Comparison of ENCODE assay signal across 9 cellular contexts in genomic region chr20:31710423-31711250, GRCh38. TPM values are rescaled to one million over a fixed set of nuclear protein-coding genes. Genes with fewer than 3 reads are reported as not detected.
A peak's percentile ranks its signal among the peaks of the same experiment; 100 is the strongest.
DNase-seq lines count a peak whose midpoint lies in the region; ATAC-seq, FAIRE-seq and TF ChIP-seq lines count a peak whose summit lies in the region.
"Had no signal": no experiment of that assay in that cellular context is flagged by ENCODE, and none has a peak within 500 bp of the region (broad histone marks: within the 10 kb centered on the region; RNA-seq: fewer than 3 reads in every experiment).

No MANE protein-coding gene starts in this region.

- H4K20me1 ChIP-seq in HepG2 (ENCODE audit: insufficient read depth, low read length): peaks cover 15% of the 10 kb centered on the region

- TF ChIP-seq EP300 in HepG2 (IDR thresholded peaks at IDR 0.05; ENCODE audit: low read depth in 2 of 2, low read length in 2 of 2) (no peak), HepG2 (CRISPR knock-in tag; IDR thresholded peaks at IDR 0.05; ENCODE audit: borderline replicate concordance) (no peak), upper lobe of left lung (IDR thresholded peaks at IDR 0.05) (no peak)

- DNase-seq in activated T-cell treated with anti-CD3 and anti-CD28 coated beads, Interleukin-2, amount 50 U/mL, for 72 hours: no peak
- DNase-seq in activated T-cell treated with anti-CD3 and anti-CD28 coated beads, Interleukin-2, amount 50 U/mL, for 48 hours: no peak
- DNase-seq in activated naive CD4-positive, alpha-beta T cell treated with anti-CD3 and anti-CD28 coated beads, Interleukin-2, amount 50 U/mL, for 72 hours (ENCODE audit: low spot score in 2 of 2): no peak
- no peak for DNase-seq in HepG2 (ENCODE audit: low spot score)
- peak in 1 of 2 donors; percentile 74 for DNase-seq in upper lobe of left lung
- DNase-seq in left colon: no peak
- no peak for DNase-seq in RKO (ENCODE audit: low spot score)
- no peak for DNase-seq in NCI-H526 treated with DMSO at 0.1 percent for 48 hours (lab: John Stamatoyannopoulos, UW)
- DNase-seq: NCI-H510A treated with DMSO at 0.1 percent for 48 hours had no signal

- FAIRE-seq in HepG2 (lab: Jason Lieb, UNC): no peak

- peaks cover 99% of the 10 kb centered on the region for H3K4me1 ChIP-seq in HepG2 (ENCODE audit: insufficient read depth, low read length)
- peaks cover 94 to 99% (median 95%) of the 10 kb centered on the region in 4 donors for H3K4me1 ChIP-seq in upper lobe of left lung

- H3K9me3 ChIP-seq in HepG2 (ENCODE audit: low read length) (no peaks in the 10 kb centered on the region), upper lobe of left lung (no peaks in the 10 kb centered on the region)

- H3K4me3 Mint-ChIP-seq in activated T-cell treated with anti-CD3 and anti-CD28 coated beads, Interleukin-2, amount 50 U/mL, for 72 hours: peak overlapping the region in 1 of 2 donors; percentile 40

- no TSS peak for BruUV-seq in HepG2 (replicated peaks; lab: Mats Ljungman, UMichigan)

- peaks cover 96% of the 10 kb centered on the region for H3K4me1 Mint-ChIP-seq in activated T-cell treated with anti-CD3 and anti-CD28 coated beads, Interleukin-2, amount 50 U/mL, for 72 hours (ENCODE audit: low read depth)

- H2AFZ ChIP-seq in HepG2 (ENCODE audit: low read length): no peak overlapping the region

- POLR2A ChIA-PET in HepG2 (lab: Yijun Ruan, JAX): interaction anchor here (0.6 to 33.2 kb wide), 9 partner anchors 4 to 106 kb away, joined by 3 to 2822 read pairs (median 22); partner anchors contain the start of genes BCL2L1, ID1 and TPX2

- TF ChIP-seq POLR2A in HepG2 (IDR thresholded peaks at IDR 0.05; ENCODE audit: insufficient read depth in 1 of 2, low read depth in 2 of 2, low read length in 2 of 2): peak in 1 of 2 experiments; percentile 6; a peak in 2 of 4 replicates
- peak in 1 of 4 donors; percentile 33 for TF ChIP-seq POLR2A in upper lobe of left lung (IDR thresholded peaks at IDR 0.05)

- peak overlapping the region; percentile 97 for H3K27ac Mint-ChIP-seq in activated T-cell treated with anti-CD3 and anti-CD28 coated beads, Interleukin-2, amount 50 U/mL, for 72 hours
- H3K27ac Mint-ChIP-seq in activated naive CD4-positive, alpha-beta T cell treated with anti-CD3 and anti-CD28 coated beads, Interleukin-2, amount 50 U/mL, for 72 hours: peak overlapping the region; percentile 95 to 100

- CTCF ChIA-PET in HepG2 (lab: Yijun Ruan, JAX; ENCODE audit: low intra/inter-chr PET ratio, low total read pairs): no interaction called here

- TF ChIP-seq RAD21 in HepG2 (CRISPR knock-in tag; IDR thresholded peaks at IDR 0.05): no peak

- TF ChIP-seq CTCF in HepG2 (CRISPR knock-in tag; IDR thresholded peaks at IDR 0.05) (no peak), upper lobe of left lung (IDR thresholded peaks at IDR 0.05) (no peak)

- peaks cover 24 to 52% of the 10 kb centered on the region in 2 donors for H3K36me3 Mint-ChIP-seq in activated T-cell treated with anti-CD3 and anti-CD28 coated beads, Interleukin-2, amount 50 U/mL, for 72 hours (ENCODE audit: insufficient read depth in 2 of 2)
- peaks cover 57 to 73% of the 10 kb centered on the region in 2 donors for H3K36me3 Mint-ChIP-seq in activated naive CD4-positive, alpha-beta T cell treated with anti-CD3 and anti-CD28 coated beads, Interleukin-2, amount 50 U/mL, for 72 hours

- no peaks in the 10 kb centered on the region for H3K27me3 ChIP-seq in HepG2 (ENCODE audit: control insufficient read depth in 1 of 2, insufficient read depth in 2 of 2, low read length in 2 of 2)
- no peaks in the 10 kb centered on the region for H3K27me3 ChIP-seq in upper lobe of left lung

- peak overlapping the region; percentile 64 for H3K4me2 ChIP-seq in HepG2 (ENCODE audit: low read depth, low read length)

- ATAC-seq in activated T-cell treated with anti-CD3 and anti-CD28 coated beads, Interleukin-2, amount 50 U/mL, for 72 hours (replicated peaks in 1 of 2): peak in 1 of 2 donors; percentile 14
- ATAC-seq in activated naive CD4-positive, alpha-beta T cell treated with anti-CD3 and anti-CD28 coated beads, Interleukin-2, amount 50 U/mL, for 72 hours: no peak
- ATAC-seq in HepG2 (no peak), upper lobe of left lung (ENCODE audit: low FRiP score in 2 of 2) (peak in 1 of 2 donors; percentile 2), left colon (no peak)

- H3K36me3 ChIP-seq in HepG2 (replicated peaks in 1 of 2; ENCODE audit: control insufficient read depth in 1 of 2, insufficient read depth in 2 of 2, low read length in 2 of 2) (peaks cover 45 to 89% of the 10 kb centered on the region in 2 experiments), upper lobe of left lung (peaks cover 0 to 71% (median 29%) of the 10 kb centered on the region in 4 donors)

- WGBS in HepG2 (ENCODE audit: low lambda C conversion rate): 96% methylated on average over 5 of the region's 5 CpGs
- 70% methylated on average over 4 to 5 of the region's 5 CpGs for WGBS in upper lobe of left lung, 2 donors

- H3K4me3 ChIP-seq in HepG2 (replicated peaks in 1 of 3; ENCODE audit: insufficient read depth in 1 of 3, low read depth in 2 of 3, low read length in 3 of 3): no peak overlapping the region
- H3K4me3 ChIP-seq in upper lobe of left lung: peak overlapping the region in 1 of 4 donors; percentile 16

- intact Hi-C loops in HepG2 (cut with micrococcal nuclease; ENCODE audit: unreplicated experiment): no loop called here
- intact Hi-C loops in left colon (cut with DNase I, micrococcal nuclease): no loop called here

- in situ Hi-C loops in HepG2 (cut with HindIII; ENCODE audit: extremely low pct_ligation_motif_present, low pct_unique_long_range_greater_than_20kb): no loop called here

- 0 out of 2 replicates have a peak overlapping the region, but pooled peaks have one; percentile 59 for H3K9ac ChIP-seq in HepG2 (ENCODE audit: insufficient read depth, low read depth, low read length)

- H3K27ac ChIP-seq in HepG2 (ENCODE audit: extremely low read length, insufficient read depth, low read length) (peak overlapping the region; percentile 61), upper lobe of left lung (peak overlapping the region; percentile 95 to 99 (median 99))

- H3K27me3 Mint-ChIP-seq in activated T-cell treated with anti-CD3 and anti-CD28 coated beads, Interleukin-2, amount 50 U/mL, for 72 hours (ENCODE audit: low read depth): no peaks in the 10 kb centered on the region

- peaks cover 0 to 2% of the 10 kb centered on the region in 2 donors for H3K9me3 Mint-ChIP-seq in activated T-cell treated with anti-CD3 and anti-CD28 coated beads, Interleukin-2, amount 50 U/mL, for 72 hours
- H3K9me3 Mint-ChIP-seq in activated naive CD4-positive, alpha-beta T cell treated with anti-CD3 and anti-CD28 coated beads, Interleukin-2, amount 50 U/mL, for 72 hours: peaks cover 0 to 5% of the 10 kb centered on the region in 2 donors

- H3K79me2 ChIP-seq in HepG2 (ENCODE audit: insufficient read depth, low read length): peaks cover 93% of the 10 kb centered on the region

RNA-seq across cellular contexts. Expression of gene BCL2L1, which starts 12.0 kb away (rescaled TPM):
- 100 to 1,000 TPM; 120 to 152 TPM for total RNA-seq in activated T-cell treated with anti-CD3 and anti-CD28 coated beads, Interleukin-2, amount 50 U/mL, for 72 hours
- 100 to 1,000 TPM in 1 of 2 donors, 10 to 100 TPM in 1; 86.6 to 143 TPM for total RNA-seq in activated naive CD4-positive, alpha-beta T cell treated with anti-CD3 and anti-CD28 coated beads, Interleukin-2, amount 50 U/mL, for 72 hours
- total RNA-seq in HepG2 (2016; rRNA removed; fragmentation: Illumina TruSeq; extraction: Trizol): 164 and 200 TPM in 2 replicates
- 60.9 and 61.0 TPM in 2 replicates for total RNA-seq in HepG2 (2016; cell fraction: cytosol; rRNA removed; fragmentation: Illumina TruSeq; extraction: Trizol; ENCODE audit: low read depth)
- 169 and 173 TPM in 2 replicates for total RNA-seq in HepG2 (2016; cell fraction: insoluble cytoplasmic fraction; rRNA removed; fragmentation: Illumina TruSeq; extraction: Trizol)
- total RNA-seq in HepG2 (2016; cell fraction: membrane; rRNA removed; fragmentation: Illumina TruSeq; extraction: Trizol): 190 and 201 TPM in 2 replicates
- 135 and 148 TPM in 2 replicates for total RNA-seq in HepG2 (2016; cell fraction: nucleus; rRNA removed; fragmentation: Illumina TruSeq; extraction: Trizol)
- 258 and 259 TPM in 2 replicates for polyA plus RNA-seq in HepG2 (2011; rRNA removed)
- polyA plus RNA-seq in HepG2 (2011; cell fraction: cytosol; rRNA removed): 215 and 224 TPM in 2 replicates
- polyA plus RNA-seq in HepG2 (2011; cell fraction: nucleus; rRNA removed): 123 and 146 TPM in 2 replicates
- polyA plus RNA-seq in HepG2 (2012): 184 and 192 TPM in 2 replicates
- 77.5 and 91.4 TPM in 2 replicates for polyA plus RNA-seq in HepG2 (2016; cell fraction: cytosol; fragmentation: Illumina TruSeq; extraction: Trizol; ENCODE audit: low read depth)
- polyA plus RNA-seq in HepG2 (2016; cell fraction: insoluble cytoplasmic fraction; fragmentation: Illumina TruSeq; extraction: Trizol; ENCODE audit: low read depth): 214 and 252 TPM in 2 replicates
- polyA plus RNA-seq in HepG2 (2016; cell fraction: membrane; fragmentation: Illumina TruSeq; extraction: Trizol; ENCODE audit: low read depth): 208 and 211 TPM in 2 replicates
- polyA plus RNA-seq in HepG2 (2016; cell fraction: nucleus; fragmentation: Illumina TruSeq; extraction: Trizol; ENCODE audit: insufficient read depth, low read depth): 168 and 174 TPM in 2 replicates
- polyA minus RNA-seq in HepG2 (2011; rRNA and poly(A)+ RNA removed; ENCODE audit: low replicate concordance): 34.8 and 259 TPM in 2 replicates
- 124 TPM in 2 replicates for polyA minus RNA-seq in HepG2 (2011; cell fraction: cytosol; rRNA and poly(A)+ RNA removed)
- 215 and 221 TPM in 2 replicates for polyA minus RNA-seq in HepG2 (2011; cell fraction: nucleus; rRNA and poly(A)+ RNA removed)
- 100 to 1,000 TPM; 131 to 245 (median 182) TPM for total RNA-seq in upper lobe of left lung
- total RNA-seq in left colon: 10 to 100 TPM; 84.8 to 89.0 TPM

RNA-seq across cellular contexts. Expression of gene TPX2, which starts 28.5 kb away (rescaled TPM):
- total RNA-seq in activated T-cell treated with anti-CD3 and anti-CD28 coated beads, Interleukin-2, amount 50 U/mL, for 72 hours: 100 to 1,000 TPM; 114 to 132 TPM
- 100 to 1,000 TPM; 123 to 215 TPM for total RNA-seq in activated naive CD4-positive, alpha-beta T cell treated with anti-CD3 and anti-CD28 coated beads, Interleukin-2, amount 50 U/mL, for 72 hours
- total RNA-seq in HepG2 (2016; rRNA removed; fragmentation: Illumina TruSeq; extraction: Trizol) (124 and 190 TPM in 2 replicates), upper lobe of left lung (1 to 10 TPM; 1.0 to 6.7 (median 3.8) TPM), left colon (10 to 100 TPM in 1 of 2 donors, 1 to 10 TPM in 1; 7.4 to 15.8 TPM)
- total RNA-seq in HepG2 (2016; cell fraction: cytosol; rRNA removed; fragmentation: Illumina TruSeq; extraction: Trizol; ENCODE audit: low read depth): 19.7 and 21.4 TPM in 2 replicates
- total RNA-seq in HepG2 (2016; cell fraction: insoluble cytoplasmic fraction; rRNA removed; fragmentation: Illumina TruSeq; extraction: Trizol): 123 and 174 TPM in 2 replicates
- total RNA-seq in HepG2 (2016; cell fraction: membrane; rRNA removed; fragmentation: Illumina TruSeq; extraction: Trizol): 59.2 and 59.7 TPM in 2 replicates
- total RNA-seq in HepG2 (2016; cell fraction: nucleus; rRNA removed; fragmentation: Illumina TruSeq; extraction: Trizol): 91.9 and 95.0 TPM in 2 replicates
- polyA plus RNA-seq in HepG2 (2011; rRNA removed): 20.0 and 34.3 TPM in 2 replicates
- polyA plus RNA-seq in HepG2 (2011; cell fraction: cytosol; rRNA removed): 21.1 and 21.9 TPM in 2 replicates
- 16.5 and 21.6 TPM in 2 replicates for polyA plus RNA-seq in HepG2 (2011; cell fraction: nucleus; rRNA removed)
- polyA plus RNA-seq in HepG2 (2012): 28.3 and 61.6 TPM in 2 replicates
- polyA plus RNA-seq in HepG2 (2016; cell fraction: cytosol; fragmentation: Illumina TruSeq; extraction: Trizol; ENCODE audit: low read depth): 8.4 and 9.3 TPM in 2 replicates
- polyA plus RNA-seq in HepG2 (2016; cell fraction: insoluble cytoplasmic fraction; fragmentation: Illumina TruSeq; extraction: Trizol; ENCODE audit: low read depth): 186 and 207 TPM in 2 replicates
- polyA plus RNA-seq in HepG2 (2016; cell fraction: membrane; fragmentation: Illumina TruSeq; extraction: Trizol; ENCODE audit: low read depth): 30.8 and 32.2 TPM in 2 replicates
- 122 and 124 TPM in 2 replicates for polyA plus RNA-seq in HepG2 (2016; cell fraction: nucleus; fragmentation: Illumina TruSeq; extraction: Trizol; ENCODE audit: insufficient read depth, low read depth)
- polyA minus RNA-seq in HepG2 (2011; rRNA and poly(A)+ RNA removed; ENCODE audit: low replicate concordance): 23.1 and 74.5 TPM in 2 replicates
- polyA minus RNA-seq in HepG2 (2011; cell fraction: cytosol; rRNA and poly(A)+ RNA removed): 31.8 and 39.1 TPM in 2 replicates
- polyA minus RNA-seq in HepG2 (2011; cell fraction: nucleus; rRNA and poly(A)+ RNA removed): 42.3 and 53.4 TPM in 2 replicates
